Comparison of ENCODE assay signal across 11 cellular contexts in genomic region chr16:81830845-81831600, GRCh38. TPM values are rescaled to one million over a fixed set of nuclear protein-coding genes. Genes with fewer than 3 reads are reported as not detected.
DNase-seq lines count a peak whose midpoint lies in the region; ATAC-seq, FAIRE-seq and TF ChIP-seq lines count a peak whose summit lies in the region.
"Had no signal": no experiment of that assay in that cellular context is flagged by ENCODE, and none has a peak within 500 bp of the region (broad histone marks: within the 10 kb centered on the region; RNA-seq: fewer than 3 reads in every experiment).

No MANE protein-coding gene starts in this region.

- FAIRE-seq in A549 (lab: Jason Lieb, UNC), result no peak

- DNase-seq in A549 (ENCODE audit: low read depth in 1 of 2, low spot score in 1 of 2) (no peak), NCI-H2107 (lab: John Stamatoyannopoulos, UW) (no peak), upper lobe of right lung (no peak)
- DNase-seq in activated CD8-positive, alpha-beta T cell treated with anti-CD3 and anti-CD28 coated beads, Interleukin-2, amount 10 ng/mL, durations not matched to agents 7 days and 5 days, result no peak
- DNase-seq: NCI-H226, SJCRH30 had no signal

- H3K36me3 ChIP-seq in upper lobe of right lung, result no peaks in the 10 kb centered on the region
- H3K36me3 ChIP-seq: neural progenitor cell, SJCRH30 had no signal

- ATAC-seq in A549, result no peak
- ATAC-seq in GM18867 (IDR thresholded peaks at IDR 0.05; ENCODE audit: unreplicated experiment), result peak; percentile 5
- peak; percentile 7 for ATAC-seq in HG03196 (IDR thresholded peaks at IDR 0.05; ENCODE audit: unreplicated experiment)
- ATAC-seq in activated CD8-positive, alpha-beta T cell treated with anti-CD3 and anti-CD28 coated beads, Interleukin-2, amount 10 ng/mL, durations not matched to agents 7 days and 5 days, result no peak
- no peak for ATAC-seq in HG03175 (IDR thresholded peaks at IDR 0.05; ENCODE audit: unreplicated experiment)
- ATAC-seq in HG03159 (IDR thresholded peaks at IDR 0.05; ENCODE audit: unreplicated experiment), result no peak
- no peak for ATAC-seq in upper lobe of right lung

- TF ChIP-seq CTCF in A549 (IDR thresholded peaks at IDR 0.05) (no peak), upper lobe of right lung (IDR thresholded peaks at IDR 0.05) (no peak)

- POLR2A ChIA-PET in A549 (lab: Yijun Ruan, JAX), result no interaction called here
- POLR2A ChIA-PET in activated CD8-positive, alpha-beta T cell treated with anti-CD3 and anti-CD28 coated beads, Interleukin-2, amount 10 ng/mL, durations not matched to agents 7 days and 5 days (lab: Charles Lee), result interaction anchor here (1.8 kb wide), 1 partner anchor 11 kb away, joined by 5 read pairs; no protein-coding TSS in a partner anchor

- no peak overlapping the region for H3K4me2 ChIP-seq in A549
- H3K4me2 ChIP-seq: neural progenitor cell had no signal

- peak overlapping the region; percentile 60 for H3K4me3 Mint-ChIP-seq in activated CD8-positive, alpha-beta T cell treated with anti-CD3 and anti-CD28 coated beads, Interleukin-2, amount 10 ng/mL, durations not matched to agents 7 days and 5 days
- H3K4me3 Mint-ChIP-seq: neural progenitor cell had no signal

- TF ChIP-seq EP300 in A549 (IDR thresholded peaks at IDR 0.05), result no peak

- WGBS in A549 (ENCODE audit: missing lambda C conversion rate), result 41% methylated on average over 8 of the region's 9 CpGs

- no peaks in the 10 kb centered on the region for H3K27me3 ChIP-seq in upper lobe of right lung
- H3K27me3 ChIP-seq: neural progenitor cell, SJCRH30 had no signal

- H3K4me3 ChIP-seq in A549, result no peak overlapping the region
- no peak overlapping the region for H3K4me3 ChIP-seq in upper lobe of right lung
- H3K4me3 ChIP-seq: neural progenitor cell, SJCRH30 had no signal

- no peaks in the 10 kb centered on the region for H3K9me3 ChIP-seq in A549
- H3K9me3 ChIP-seq in upper lobe of right lung, result no peaks in the 10 kb centered on the region
- H3K9me3 ChIP-seq: SJCRH30 had no signal

- H3K36me3 Mint-ChIP-seq in activated CD8-positive, alpha-beta T cell treated with anti-CD3 and anti-CD28 coated beads, Interleukin-2, amount 10 ng/mL, durations not matched to agents 7 days and 5 days (ENCODE audit: low read depth), result no peaks in the 10 kb centered on the region
- H3K36me3 Mint-ChIP-seq: neural progenitor cell had no signal

- H3K9me3 Mint-ChIP-seq in activated CD8-positive, alpha-beta T cell treated with anti-CD3 and anti-CD28 coated beads, Interleukin-2, amount 10 ng/mL, durations not matched to agents 7 days and 5 days (ENCODE audit: insufficient read depth), result no peaks in the 10 kb centered on the region

- intact Hi-C loops in upper lobe of right lung (cut with DNase I), result no loop called here

- H3K27ac ChIP-seq in A549 (no peak overlapping the region), upper lobe of right lung (no peak overlapping the region)
- H3K27ac ChIP-seq: neural progenitor cell, SJCRH30 had no signal

- no peak for TF ChIP-seq POLR2A in A549 (IDR thresholded peaks at IDR 0.05; ENCODE audit: low read length)

- no peaks in the 10 kb centered on the region for H3K4me1 ChIP-seq in A549
- H3K4me1 ChIP-seq in upper lobe of right lung, result peaks cover 8% of the 10 kb centered on the region
- H3K4me1 ChIP-seq: neural progenitor cell, SJCRH30 had no signal

- CTCF ChIA-PET in A549 (lab: Yijun Ruan, JAX), result interaction anchor here (1.5 kb wide), 1 partner anchor 13 kb away, joined by 4 read pairs; no protein-coding TSS in a partner anchor
- CTCF ChIA-PET in activated CD8-positive, alpha-beta T cell treated with anti-CD3 and anti-CD28 coated beads, Interleukin-2, amount 10 ng/mL, durations not matched to agents 7 days and 5 days (lab: Charles Lee), result interaction anchor here (0.8 to 1.3 kb wide), 4 partner anchors 25 to 93 kb away, joined by 3 read pairs; no protein-coding TSS in a partner anchor

- no peaks in the 10 kb centered on the region for H3K27me3 Mint-ChIP-seq in activated CD8-positive, alpha-beta T cell treated with anti-CD3 and anti-CD28 coated beads, Interleukin-2, amount 10 ng/mL, durations not matched to agents 7 days and 5 days (ENCODE audit: low read depth)

- TF ChIP-seq RAD21 in A549 (conservative IDR thresholded peaks at IDR 0.05 in 1 of 2, IDR thresholded peaks at IDR 0.05 in 1 of 2), result no peak

- peak overlapping the region; percentile 87 for H3K27ac Mint-ChIP-seq in activated CD8-positive, alpha-beta T cell treated with anti-CD3 and anti-CD28 coated beads, Interleukin-2, amount 10 ng/mL, durations not matched to agents 7 days and 5 days
- H3K27ac Mint-ChIP-seq: neural progenitor cell had no signal

- peaks cover 47% of the 10 kb centered on the region for H3K4me1 Mint-ChIP-seq in activated CD8-positive, alpha-beta T cell treated with anti-CD3 and anti-CD28 coated beads, Interleukin-2, amount 10 ng/mL, durations not matched to agents 7 days and 5 days (ENCODE audit: low read depth)
- H3K4me1 Mint-ChIP-seq: neural progenitor cell had no signal

TF ChIP-seq in A549, 52 proteins besides CTCF, POLR2A, EP300 and RAD21:
- TF ChIP-seq ELK1 (IDR thresholded peaks at IDR 0.05; ENCODE audit: low read depth, low read length), result no peak
- TF ChIP-seq ZFP36 (IDR thresholded peaks at IDR 0.05; ENCODE audit: borderline replicate concordance, partially characterized antibody), result peak; percentile 29
TF ChIP-seq in A549: peak in this region for 1.

RNA-seq across cellular contexts. Expression of gene PLCG2, which starts 51.9 kb away (rescaled TPM):
- 6.0 and 8.2 TPM in 2 replicates for polyA plus RNA-seq in A549 (2011; rRNA removed)
- polyA plus RNA-seq in A549 (2012; cell fraction: cytosol; rRNA removed), result 3.6 and 4.2 TPM in 2 replicates
- polyA plus RNA-seq in A549 (2012; cell fraction: nucleus; rRNA removed), result 13.4 and 13.8 TPM in 2 replicates
- 2.5 to 2.8 TPM (median 2.8 TPM) in 3 replicates for polyA plus RNA-seq in A549 (2017; fragmentation: RNase III; extraction: RNeasy Plus Mini Kit Qiagen cat#74134 plus additional on column Dnase treatment)
- polyA minus RNA-seq in A549 (2011; rRNA and poly(A)+ RNA removed), result 16.9 and 22.0 TPM in 2 replicates
- total RNA-seq in activated CD8-positive, alpha-beta T cell treated with anti-CD3 and anti-CD28 coated beads, Interleukin-2, amount 10 ng/mL, durations not matched to agents 7 days and 5 days, result 10 to 100 TPM; 10.1 to 11.1 TPM
- total RNA-seq in upper lobe of right lung, result 47.6 TPM

Comparison
In these comparisons a context has a peak if more than half of its experiments do, and no peak if none do; other contexts are left out.
1. ATAC-seq: peak in GM18867 (single experiment) and HG03196 (single experiment); none in A549 (0 of 2), activated CD8-positive, alpha-beta T cell treated with anti-CD3 and anti-CD28 coated beads, Interleukin-2, amount 10 ng/mL, durations not matched to agents 7 days and 5 days (single experiment), HG03175 (single experiment), HG03159 (single experiment) and upper lobe of right lung (single experiment).